8 cellular contexts compared by ENCODE assay signal in the genomic region with DNA sequence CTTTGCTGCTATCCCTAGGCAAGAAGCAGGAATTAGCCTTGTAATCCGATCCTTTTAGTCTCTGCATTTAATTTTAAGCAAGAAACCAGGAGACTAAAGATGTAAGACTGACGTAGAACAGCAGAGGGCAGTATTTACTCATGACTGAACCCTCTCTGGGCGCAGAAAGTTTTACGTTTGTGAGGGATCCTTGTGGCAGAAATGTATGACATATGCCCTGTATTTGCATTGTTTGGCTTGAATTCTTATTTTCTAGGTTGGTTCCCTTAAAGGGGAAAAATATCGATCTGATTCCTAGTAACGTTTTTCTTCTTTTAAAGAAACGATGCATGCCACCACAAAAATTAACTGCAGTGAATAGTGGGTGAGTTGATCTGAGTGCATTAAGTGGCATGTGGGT. TPM values are rescaled to one million over a fixed set of nuclear protein-coding genes. Genes with fewer than 3 reads are reported as not detected.
DNase-seq lines count a peak whose midpoint lies in the region; ATAC-seq and TF ChIP-seq lines count a peak whose summit lies in the region.

No MANE protein-coding gene starts in this region.

- H3K4me2 ChIP-seq in hepatocyte = peak overlapping the region; percentile 90

- DNase-seq in ELR (ENCODE audit: low read depth) (peak; percentile 88), GM20000 (ENCODE audit: low spot score) (peak; percentile 66), HS-5 (ENCODE audit: low read depth) (peak; percentile 75), NCI-H69 (lab: John Stamatoyannopoulos, UW) (peak; percentile 79), hepatocyte (ENCODE audit: low spot score) (peak; percentile 92), gastrocnemius medialis (no peak), activated T-cell treated with anti-CD3 and anti-CD28 coated beads for 4 hours (no peak)
- no peak for DNase-seq in activated naive CD8-positive, alpha-beta T cell treated with anti-CD3 and anti-CD28 coated beads for 36 hours

- H2AFZ ChIP-seq in hepatocyte = no peak overlapping the region

- H4K20me1 ChIP-seq in hepatocyte (ENCODE audit: insufficient read depth, poor library complexity, severe bottlenecking) = peaks cover 25% of the 10 kb centered on the region

- H3K79me2 ChIP-seq in hepatocyte = peaks cover 31% of the 10 kb centered on the region

- peaks cover 65% of the 10 kb centered on the region for H3K27me3 Mint-ChIP-seq in activated naive CD8-positive, alpha-beta T cell treated with anti-CD3 and anti-CD28 coated beads for 36 hours

- no peak overlapping the region for H3K4me3 ChIP-seq in hepatocyte
- H3K4me3 ChIP-seq in gastrocnemius medialis = peak overlapping the region in 1 of 4 donors; percentile 4

- in situ Hi-C loops in gastrocnemius medialis (cut with MboI; ENCODE audit: low sequenced_read_pairs in 4 of 4) = loop anchor here (5.0 to 25.0 kb wide), 4 partner anchors 424 to 1299 kb away; no protein-coding TSS in a partner anchor

- H3K9me3 ChIP-seq in hepatocyte (ENCODE audit: low read depth) (no peaks in the 10 kb centered on the region), gastrocnemius medialis (no peaks in the 10 kb centered on the region)

- WGBS in hepatocyte (ENCODE audit: low lambda C conversion rate, missing lambda C conversion rate) = 3% methylated on average over 7 of the region's 7 CpGs

- H3K4me3 Mint-ChIP-seq in activated naive CD8-positive, alpha-beta T cell treated with anti-CD3 and anti-CD28 coated beads for 36 hours = peak overlapping the region; percentile 34

- H3K4me1 ChIP-seq in hepatocyte (ENCODE audit: insufficient read depth) (no peaks in the 10 kb centered on the region), gastrocnemius medialis (peaks cover 7 to 32% of the 10 kb centered on the region in 2 donors)

- H3K4me1 Mint-ChIP-seq in activated naive CD8-positive, alpha-beta T cell treated with anti-CD3 and anti-CD28 coated beads for 36 hours = peaks cover 31% of the 10 kb centered on the region

- H3K27ac Mint-ChIP-seq in activated naive CD8-positive, alpha-beta T cell treated with anti-CD3 and anti-CD28 coated beads for 36 hours = no peak overlapping the region

- H3K36me3 Mint-ChIP-seq in activated naive CD8-positive, alpha-beta T cell treated with anti-CD3 and anti-CD28 coated beads for 36 hours = no peaks in the 10 kb centered on the region

- TF ChIP-seq CTCF in GM20000 (IDR thresholded peaks at IDR 0.05; ENCODE audit: extremely low read depth, missing control alignments) (peak; percentile 16), hepatocyte (IDR thresholded peaks at IDR 0.05; ENCODE audit: poor library complexity) (peak; percentile 95), gastrocnemius medialis (IDR thresholded peaks at IDR 0.05 in 4 of 5, conservative IDR thresholded peaks at IDR 0.05 in 1 of 5) (peak; percentile 70 to 88 (median 85))

- H3K9me3 Mint-ChIP-seq in activated naive CD8-positive, alpha-beta T cell treated with anti-CD3 and anti-CD28 coated beads for 36 hours = no peaks in the 10 kb centered on the region

- ATAC-seq in gastrocnemius medialis = peak in 1 of 2 donors; percentile 25

- H3K36me3 ChIP-seq in hepatocyte (replicated peaks; ENCODE audit: insufficient read depth, low read depth) (no peaks in the 10 kb centered on the region), gastrocnemius medialis (no peaks in the 10 kb centered on the region)

- H3K27me3 ChIP-seq in hepatocyte = peaks cover 15% of the 10 kb centered on the region
- H3K27me3 ChIP-seq in gastrocnemius medialis = no peaks in the 10 kb centered on the region

- no peaks in the 10 kb centered on the region for H3K9me2 ChIP-seq in hepatocyte (replicated peaks; ENCODE audit: insufficient read depth)

- intact Hi-C loops in gastrocnemius medialis (cut with DNase I; ENCODE audit: low total_unique reads) = no loop called here

- TF ChIP-seq POLR2A in gastrocnemius medialis (IDR thresholded peaks at IDR 0.05) = no peak

- H3K27ac ChIP-seq in hepatocyte = peak overlapping the region; percentile 72
- peak overlapping the region in 1 of 4 donors; percentile 88 for H3K27ac ChIP-seq in gastrocnemius medialis

RNA-seq across cellular contexts. Expression of a gene that starts 1.3 kb away (rescaled TPM):
- not detected for total RNA-seq in activated naive CD8-positive, alpha-beta T cell treated with anti-CD3 and anti-CD28 coated beads for 36 hours
- total RNA-seq in hepatocyte (59.5 and 61.8 TPM in 2 replicates), gastrocnemius medialis (1 to 10 TPM; 3.4 to 5.3 (median 3.9) TPM)
- 2.9 and 3.3 TPM in 2 replicates for polyA plus RNA-seq in hepatocyte

Comparison
In these comparisons a context has a peak if more than half of its experiments do, and no peak if none do; other contexts are left out.
1. DNase-seq: peak in ELR (single experiment), GM20000 (single experiment), HS-5 (single experiment), NCI-H69 (single experiment) and hepatocyte (single experiment); none in activated naive CD8-positive, alpha-beta T cell treated with anti-CD3 and anti-CD28 coated beads for 36 hours (single experiment), gastrocnemius medialis (0 of 2) and activated T-cell treated with anti-CD3 and anti-CD28 coated beads for 4 hours (single experiment).
2. CTCF ChIP-seq: peak in every context shown above with its lines; median percentile 95 in hepatocyte; 85 in gastrocnemius medialis; 16 in GM20000.